ENCODE assay signal across 13 cellular contexts in genomic region chr2:72755647-72756423, GRCh38.
DNase-seq lines count a peak whose midpoint lies in the region; ATAC-seq and TF ChIP-seq lines count a peak whose summit lies in the region.
"Had no signal": no experiment of that assay in that cellular context is flagged by ENCODE, and none has a peak within 500 bp of the region (broad histone marks: within the 10 kb centered on the region; RNA-seq: fewer than 3 reads in every experiment).

No MANE protein-coding gene starts in this region.

- peaks cover 5% of the 10 kb centered on the region for H3K36me3 Mint-ChIP-seq in MCF 10A (ENCODE audit: insufficient read depth, unreplicated experiment)
- H3K36me3 Mint-ChIP-seq in progenitor cell of endocrine pancreas (ENCODE audit: insufficient read depth) = peaks cover 28% of the 10 kb centered on the region

- no peak overlapping the region for H3K27ac ChIP-seq in breast epithelium
- H3K27ac ChIP-seq: brain microvascular endothelial cell had no signal

- ATAC-seq in HG02623 (IDR thresholded peaks at IDR 0.05; ENCODE audit: unreplicated experiment) (no peak), HG02885 (IDR thresholded peaks at IDR 0.05; ENCODE audit: poor library complexity, unreplicated experiment) (no peak)
- ATAC-seq: T-helper 17 cell had no signal

- no peak for TF ChIP-seq POLR2A in breast epithelium (IDR thresholded peaks at IDR 0.05)

- TF ChIP-seq CTCF in MCF 10A (IDR thresholded peaks at IDR 0.05; ENCODE audit: unreplicated experiment) = no peak
- TF ChIP-seq CTCF in breast epithelium (IDR thresholded peaks at IDR 0.05) = no peak
- no peak for TF ChIP-seq CTCF in epithelial cell of esophagus (IDR thresholded peaks at IDR 0.05; ENCODE audit: insufficient read depth, low read depth, low read length, missing control alignments)
- no peak for TF ChIP-seq CTCF in progenitor cell of endocrine pancreas (IDR thresholded peaks at IDR 0.05; ENCODE audit: unreplicated experiment)

- BruUV-seq in MCF 10A (replicated peaks; lab: Mats Ljungman, UMichigan) = no TSS peak

- H3K9me3 Mint-ChIP-seq in MCF 10A (ENCODE audit: unreplicated experiment) = no peaks in the 10 kb centered on the region
- peaks cover 25% of the 10 kb centered on the region for H3K9me3 Mint-ChIP-seq in progenitor cell of endocrine pancreas (ENCODE audit: low read depth)
- H3K9me3 Mint-ChIP-seq: activated CD4-positive, alpha-beta memory T cell treated with anti-CD3 and anti-CD28 coated beads for 36 hours had no signal

- no peaks in the 10 kb centered on the region for H3K9me3 ChIP-seq in breast epithelium

- H3K4me3 Mint-ChIP-seq in MCF 10A (ENCODE audit: unreplicated experiment) (no peak overlapping the region), progenitor cell of endocrine pancreas (ENCODE audit: low read depth) (peak overlapping the region; percentile 2)
- H3K4me3 Mint-ChIP-seq: activated CD4-positive, alpha-beta memory T cell treated with anti-CD3 and anti-CD28 coated beads for 36 hours; T-helper 17 cell had no signal

- DNase-seq in MCF 10A (ENCODE audit: unreplicated experiment) = peak; percentile 1
- DNase-seq in breast epithelium (ENCODE audit: low spot score in 2 of 2) = no peak
- peak; percentile 15 for DNase-seq in NCI-H446 treated with DMSO at 0.1 percent for 48 hours (lab: John Stamatoyannopoulos, UW)
- peak; percentile 17 for DNase-seq in epithelial cell of esophagus (ENCODE audit: low read depth)
- DNase-seq in progenitor cell of endocrine pancreas (ENCODE audit: low spot score, unreplicated experiment) = no peak
- DNase-seq in cerebellar cortex (ENCODE audit: low spot score) = no peak
- DNase-seq: activated CD4-positive, alpha-beta memory T cell treated with anti-CD3 and anti-CD28 coated beads for 36 hours; brain microvascular endothelial cell; DMS53; Karpas-422; T-helper 17 cell had no signal

- H3K36me3 ChIP-seq in breast epithelium = no peaks in the 10 kb centered on the region
- H3K36me3 ChIP-seq: brain microvascular endothelial cell had no signal

- intact Hi-C loops in MCF 10A (cut with micrococcal nuclease) = no loop called here
- intact Hi-C loops in breast epithelium (cut with DNase I; ENCODE audit: low total_unique reads) = loop anchor here (5.0 kb wide), 2 partner anchors 49 to 244 kb away; no protein-coding TSS in a partner anchor

- POLR2A ChIA-PET in MCF 10A (lab: Yijun Ruan, JAX) = no interaction called here

- no peak overlapping the region for H3K27ac Mint-ChIP-seq in MCF 10A (ENCODE audit: low read depth, unreplicated experiment)
- peak overlapping the region; percentile 90 for H3K27ac Mint-ChIP-seq in progenitor cell of endocrine pancreas
- H3K27ac Mint-ChIP-seq: activated CD4-positive, alpha-beta memory T cell treated with anti-CD3 and anti-CD28 coated beads for 36 hours; T-helper 17 cell had no signal

- H3K4me3 ChIP-seq in breast epithelium (no peak overlapping the region), epithelial cell of esophagus (ENCODE audit: low read length) (no peak overlapping the region)

- H3K27me3 ChIP-seq in breast epithelium = no peaks in the 10 kb centered on the region
- H3K27me3 ChIP-seq: brain microvascular endothelial cell had no signal

- H3K4me1 ChIP-seq in breast epithelium = no peaks in the 10 kb centered on the region

- H3K27me3 Mint-ChIP-seq in MCF 10A (ENCODE audit: insufficient read depth, unreplicated experiment) (no peaks in the 10 kb centered on the region), progenitor cell of endocrine pancreas (no peaks in the 10 kb centered on the region)
- H3K27me3 Mint-ChIP-seq: activated CD4-positive, alpha-beta memory T cell treated with anti-CD3 and anti-CD28 coated beads for 36 hours; T-helper 17 cell had no signal

- CTCF ChIA-PET in MCF 10A (lab: Yijun Ruan, JAX) = interaction anchor here (0.7 kb wide), 1 partner anchor 13 kb away, joined by 4 read pairs; no protein-coding TSS in a partner anchor

- peaks cover 7% of the 10 kb centered on the region for H3K4me1 Mint-ChIP-seq in MCF 10A (ENCODE audit: insufficient read depth, unreplicated experiment)
- peaks cover 22% of the 10 kb centered on the region for H3K4me1 Mint-ChIP-seq in progenitor cell of endocrine pancreas (ENCODE audit: low read depth)

Comparison
In these comparisons a context has a peak if more than half of its experiments do, and no peak if none do; other contexts are left out.
1. DNase-seq: peak in MCF 10A (single experiment), NCI-H446 treated with DMSO at 0.1 percent for 48 hours (single experiment) and epithelial cell of esophagus (single experiment); none in breast epithelium (0 of 2), progenitor cell of endocrine pancreas (single experiment) and cerebellar cortex (single experiment).